8 cellular contexts compared by ENCODE assay signal in the genomic region with DNA sequence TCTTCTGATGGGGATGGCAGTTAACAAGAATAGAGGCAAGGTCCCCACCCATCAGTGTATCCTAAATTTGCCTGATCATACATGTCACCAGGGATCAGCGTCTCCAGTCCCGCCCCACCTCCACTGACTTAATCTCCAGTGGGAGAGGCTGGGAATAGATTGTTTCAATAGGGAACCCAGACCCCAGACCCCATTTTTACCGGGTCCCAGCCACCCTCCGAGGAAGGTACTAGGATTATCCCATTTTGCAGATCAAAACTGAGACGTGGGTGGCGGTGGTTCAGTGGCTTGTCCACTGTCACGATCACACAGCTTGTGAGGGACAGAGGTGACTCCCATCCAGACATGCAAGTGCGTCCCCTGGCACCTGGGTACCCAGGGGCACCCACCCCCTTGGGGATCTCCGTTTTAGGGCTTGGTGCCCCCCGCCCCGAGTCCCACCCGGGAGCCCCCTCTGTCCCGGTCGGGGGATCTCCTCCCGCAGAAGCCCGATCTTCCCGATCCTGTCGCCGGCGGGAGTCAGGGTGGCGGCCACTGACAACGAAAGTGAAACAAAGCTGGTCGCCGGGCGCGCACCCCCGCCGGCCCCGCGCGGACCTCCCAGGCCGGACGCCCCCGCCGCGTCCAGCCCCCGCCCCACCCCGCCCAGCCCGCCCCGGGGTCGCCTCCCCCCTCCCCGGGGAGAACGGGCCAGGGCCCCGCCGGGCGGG. TPM values are rescaled to one million over a fixed set of nuclear protein-coding genes. Genes with fewer than 3 reads are reported as not detected.
DNase-seq lines count a peak whose midpoint lies in the region; ATAC-seq and TF ChIP-seq lines count a peak whose summit lies in the region.

No MANE protein-coding gene starts in this region.

- H3K9me3 Mint-ChIP-seq in neural crest cell, result no peaks in the 10 kb centered on the region

- no peak for TF ChIP-seq CTCF in AG10803 (conservative IDR thresholded peaks at IDR 0.05; ENCODE audit: low read length)
- no peak for TF ChIP-seq CTCF in foreskin fibroblast (IDR thresholded peaks at IDR 0.05; ENCODE audit: low read depth, low read length)
- no peak for TF ChIP-seq CTCF in neural crest cell (conservative IDR thresholded peaks at IDR 0.05)

- peak overlapping the region; percentile 92 for H3K4me3 Mint-ChIP-seq in neural crest cell

- peaks cover 2% of the 10 kb centered on the region for H3K27me3 Mint-ChIP-seq in neural crest cell (ENCODE audit: low read depth)

- peaks cover 30% of the 10 kb centered on the region for H3K4me1 Mint-ChIP-seq in neural crest cell

- peaks cover 7% of the 10 kb centered on the region for H3K36me3 Mint-ChIP-seq in neural crest cell (ENCODE audit: low read depth)

- ATAC-seq in GM21360 (IDR thresholded peaks at IDR 0.05; ENCODE audit: unreplicated experiment) (peak; percentile 25), HG03025 (IDR thresholded peaks at IDR 0.05; ENCODE audit: low FRiP score, unreplicated experiment) (no peak)

- peak overlapping the region; percentile 87 for H3K27ac Mint-ChIP-seq in neural crest cell (ENCODE audit: unreplicated experiment)

- DNase-seq in AG10803 (ENCODE audit: low read depth) (peak; percentile 23), NAMALWA (ENCODE audit: low spot score) (peak; percentile 17), foreskin fibroblast (peak in 1 of 2 donors; percentile 63), neural crest cell (ENCODE audit: low read depth, low spot score) (peak; percentile 18), NCI-H226 (no peak)
- peak; percentile 18 for DNase-seq in activated effector memory CD4-positive, alpha-beta T cell treated with Interleukin-2 at 50 U/mL for 16 hours

- H3K4me3 ChIP-seq in AG10803 (ENCODE audit: low read length), result peak overlapping the region; percentile 72
- peak overlapping the region; percentile 76 to 92 for H3K4me3 ChIP-seq in foreskin fibroblast (ENCODE audit: low read depth in 1 of 2, low read length in 2 of 2)

RNA-seq across cellular contexts. Expression of a gene that starts 0.5 kb away (rescaled TPM):
- total RNA-seq in neural crest cell, result 77.3 and 78.6 TPM in 2 replicates

RNA-seq across cellular contexts. Expression of a gene that starts 43.4 kb away (rescaled TPM):
- 26.8 and 30.1 TPM in 2 replicates for total RNA-seq in neural crest cell

RNA-seq across cellular contexts. Expression of a gene that starts 44.0 kb away (rescaled TPM):
- 52.6 and 53.0 TPM in 2 replicates for total RNA-seq in neural crest cell
